In genomic region chr16:3787924-3788661, GRCh38 we compare ENCODE assay signal across 1 cellular context.
TF ChIP-seq lines count a peak whose summit lies in the region.

No MANE protein-coding gene starts in this region.

TF ChIP-seq in GM12878, 131 proteins besides CTCF, POLR2A, EP300 and RAD21 (continued from another document and continues in another):
- TF ChIP-seq CUX1 (IDR thresholded peaks at IDR 0.05; ENCODE audit: insufficient replicate concordance, low read depth, low read length), result no peak
- TF ChIP-seq SKIL (IDR thresholded peaks at IDR 0.05; ENCODE audit: low read depth, poor library complexity, severe bottlenecking), result peak; percentile 26
- 0 out of 2 replicates have a peak, but pooled peaks have one; percentile 6 for TF ChIP-seq HDGF (IDR thresholded peaks at IDR 0.05)
- TF ChIP-seq EED (IDR thresholded peaks at IDR 0.05; ENCODE audit: low read depth), result peak; percentile 21; the same call in 1 of the 2 replicates
- no peak for TF ChIP-seq ZBTB33 (IDR thresholded peaks at IDR 0.05)
- TF ChIP-seq KLF5 (IDR thresholded peaks at IDR 0.05; ENCODE audit: partially characterized antibody), result no peak
- no peak for TF ChIP-seq SIX5 (IDR thresholded peaks at IDR 0.05; ENCODE audit: low read depth, low read length, severe bottlenecking)
- TF ChIP-seq SUPT20H (IDR thresholded peaks at IDR 0.05; ENCODE audit: borderline replicate concordance, control insufficient read depth, low read depth, low read length), result no peak
- TF ChIP-seq CHD1 (IDR thresholded peaks at IDR 0.05; ENCODE audit: low read depth, low read length), result no peak
- peak; percentile 96 for TF ChIP-seq TCF12 (IDR thresholded peaks at IDR 0.05; ENCODE audit: low read depth, low read length)
- no peak for TF ChIP-seq SMAD5 (IDR thresholded peaks at IDR 0.05; ENCODE audit: low read depth)
- TF ChIP-seq IKZF2 (IDR thresholded peaks at IDR 0.05), result peak; percentile 36 to 53; a peak in 1 of 4 replicates
- TF ChIP-seq RUNX3 (IDR thresholded peaks at IDR 0.05; ENCODE audit: low read length), result peak; percentile 80
- no peak for TF ChIP-seq ZBED1 (IDR thresholded peaks at IDR 0.05; ENCODE audit: borderline replicate concordance)
- TF ChIP-seq CREB1 (IDR thresholded peaks at IDR 0.05; ENCODE audit: low read depth), result no peak
- TF ChIP-seq SPI1 (IDR thresholded peaks at IDR 0.05; ENCODE audit: borderline replicate concordance, insufficient read depth, low read depth, low read length), result no peak
- TF ChIP-seq EGR1 (IDR thresholded peaks at IDR 0.05; ENCODE audit: borderline replicate concordance in 1 of 2, low read depth in 2 of 2, low read length in 2 of 2), result no peak
- no peak for TF ChIP-seq PML (IDR thresholded peaks at IDR 0.05; ENCODE audit: low read length)
- TF ChIP-seq BMI1 (IDR thresholded peaks at IDR 0.05; ENCODE audit: borderline replicate concordance), result 0 out of 2 replicates have a peak, but pooled peaks have one; percentile 20
- TF ChIP-seq WRNIP1 (IDR thresholded peaks at IDR 0.05; ENCODE audit: borderline replicate concordance, low read depth, low read length), result no peak
- TF ChIP-seq POU2F2 (IDR thresholded peaks at IDR 0.05; ENCODE audit: borderline replicate concordance, low read depth, low read length), result peak; percentile 71; the same call in 1 of the 3 replicates
- no peak for TF ChIP-seq SMC3 (IDR thresholded peaks at IDR 0.05; ENCODE audit: borderline replicate concordance, low read length)
- TF ChIP-seq HDAC2 (IDR thresholded peaks at IDR 0.05), result no peak
- TF ChIP-seq REST (IDR thresholded peaks at IDR 0.05; ENCODE audit: low read depth, low read length), result no peak
- peak; percentile 95 for TF ChIP-seq MEF2B (IDR thresholded peaks at IDR 0.05; ENCODE audit: partially characterized antibody, poor library complexity, severe bottlenecking)
- TF ChIP-seq SMAD1 (IDR thresholded peaks at IDR 0.05; ENCODE audit: low read depth, partially characterized antibody), result no peak
- peak; percentile 82 for TF ChIP-seq IRF4 (IDR thresholded peaks at IDR 0.05; ENCODE audit: low read depth, low read length)
- no peak for TF ChIP-seq EZH2 (IDR thresholded peaks at IDR 0.05; ENCODE audit: borderline replicate concordance, control insufficient read depth, low read depth, low read length)
- TF ChIP-seq SP1 (IDR thresholded peaks at IDR 0.05; ENCODE audit: low read depth, low read length), result peak; percentile 27
- TF ChIP-seq ZBTB40 (IDR thresholded peaks at IDR 0.05; ENCODE audit: borderline replicate concordance), result no peak
- no peak for TF ChIP-seq NFXL1 (IDR thresholded peaks at IDR 0.05; ENCODE audit: borderline replicate concordance)
- no peak for TF ChIP-seq FOS (IDR thresholded peaks at IDR 0.05; ENCODE audit: borderline replicate concordance, extremely low read depth, insufficient read length)
- no peak for TF ChIP-seq TAF1 (IDR thresholded peaks at IDR 0.05; ENCODE audit: borderline replicate concordance, low read depth, low read length)
- TF ChIP-seq CREM (IDR thresholded peaks at IDR 0.05; ENCODE audit: low read depth), result peak; percentile 59
- TF ChIP-seq RFX5 (IDR thresholded peaks at IDR 0.05; ENCODE audit: low read depth, low read length), result no peak
- no peak for TF ChIP-seq ATF3 (IDR thresholded peaks at IDR 0.05; ENCODE audit: borderline replicate concordance, extremely low read depth, low read depth, low read length)
- TF ChIP-seq PRDM15 (CRISPR knock-in tag; IDR thresholded peaks at IDR 0.05), result no peak
- no peak for TF ChIP-seq MTA3 (IDR thresholded peaks at IDR 0.05; ENCODE audit: borderline replicate concordance, low read length)
- no peak for TF ChIP-seq RELA (IDR thresholded peaks at IDR 0.05; ENCODE audit: borderline replicate concordance, partially characterized antibody)
- TF ChIP-seq ZNF274 (IDR thresholded peaks at IDR 0.05; ENCODE audit: insufficient read depth, insufficient read length), result no peak
- no peak for TF ChIP-seq YBX1 (IDR thresholded peaks at IDR 0.05)
- TF ChIP-seq MYB (IDR thresholded peaks at IDR 0.05; ENCODE audit: borderline replicate concordance, low read depth, low read length), result no peak
